Comparison of ENCODE assay signal across 8 cellular contexts in genomic region chr7:148564275-148564951, GRCh38. TPM values are rescaled to one million over a fixed set of nuclear protein-coding genes. Genes with fewer than 3 reads are reported as not detected.
A peak's percentile ranks its signal among the peaks of the same experiment; 100 is the strongest.
DNase-seq lines count a peak whose midpoint lies in the region; ATAC-seq and TF ChIP-seq lines count a peak whose summit lies in the region.
"Not testable (repeated sequence)": the region's sequence is repeated elsewhere in the genome, so short reads cannot be mapped to it uniquely, and the experiment has no call there.

No MANE protein-coding gene starts in this region.

- H3K9me3 Mint-ChIP-seq in naive thymus-derived CD4-positive, alpha-beta T cell, result peaks cover 0 to 14% (median 0%) of the 10 kb centered on the region in 11 donors
- H3K9me3 Mint-ChIP-seq in stimulated activated naive CD8-positive, alpha-beta T cell treated with anti-CD3 and anti-CD28 coated beads, Interleukin-15, Interleukin-2, amounts not matched to agents 100 ng/mL and 50 ng/mL, for 24 hours, result not testable (repeated sequence)

- not testable (repeated sequence) for H3K36me3 ChIP-seq in OCI-LY3 (replicated peaks; ENCODE audit: low read depth, low read length); naive thymus-derived CD4-positive, alpha-beta T cell (ENCODE audit: control insufficient read depth in 2 of 3, insufficient read depth in 3 of 3, low read length in 3 of 3)

- CTCF ChIA-PET in naive thymus-derived CD4-positive, alpha-beta T cell (lab: Charles Lee), result interaction anchor here (0.8 to 2.0 kb wide), 3 partner anchors 10 to 403 kb away, joined by 3 to 10 read pairs (median 3); no protein-coding TSS in a partner anchor

- not testable (repeated sequence) for H3K79me2 ChIP-seq in OCI-LY3 (ENCODE audit: low read length)

- H3K4me1 Mint-ChIP-seq in naive thymus-derived CD4-positive, alpha-beta T cell, result peaks cover 0 to 24% (median 15%) of the 10 kb centered on the region in 7 donors
- H3K4me1 Mint-ChIP-seq in stimulated activated naive CD8-positive, alpha-beta T cell treated with anti-CD3 and anti-CD28 coated beads, Interleukin-15, Interleukin-2, amounts not matched to agents 100 ng/mL and 50 ng/mL, for 24 hours (ENCODE audit: low read depth), result peaks cover 30% of the 10 kb centered on the region

- H2AFZ ChIP-seq in OCI-LY3 (ENCODE audit: low read depth, low read length), result not testable (repeated sequence)

- ATAC-seq in GM18499 (IDR thresholded peaks at IDR 0.05; ENCODE audit: insufficient read depth, unreplicated experiment), result peak; percentile 81
- ATAC-seq in GM21619 (IDR thresholded peaks at IDR 0.05; ENCODE audit: unreplicated experiment), result peak; percentile 87
- ATAC-seq in HG03280 (IDR thresholded peaks at IDR 0.05; ENCODE audit: unreplicated experiment), result peak; percentile 72
- ATAC-seq in naive thymus-derived CD4-positive, alpha-beta T cell, result not testable (repeated sequence)

- peaks cover 50% of the 10 kb centered on the region for H3K4me1 ChIP-seq in OCI-LY3 (ENCODE audit: low read length)
- H3K4me1 ChIP-seq in naive thymus-derived CD4-positive, alpha-beta T cell (ENCODE audit: control insufficient read depth in 2 of 2, insufficient read depth in 2 of 2, low read length in 2 of 2), result not testable (repeated sequence)

- not testable (repeated sequence) for TF ChIP-seq POLR2A in erythroblast (IDR thresholded peaks at IDR 0.05; ENCODE audit: low read length)

- H3K27me3 Mint-ChIP-seq in naive thymus-derived CD4-positive, alpha-beta T cell, result peaks cover 0 to 18% (median 12%) of the 10 kb centered on the region in 5 donors
- H3K27me3 Mint-ChIP-seq in stimulated activated naive CD8-positive, alpha-beta T cell treated with anti-CD3 and anti-CD28 coated beads, Interleukin-15, Interleukin-2, amounts not matched to agents 100 ng/mL and 50 ng/mL, for 24 hours, result peaks cover 16% of the 10 kb centered on the region

- POLR2A ChIA-PET in naive thymus-derived CD4-positive, alpha-beta T cell (lab: Charles Lee), result interaction anchor here (0.6 kb wide), 1 partner anchor 416 kb away, joined by 4 read pairs; no protein-coding TSS in a partner anchor

- not testable (repeated sequence) for H4K20me1 ChIP-seq in OCI-LY3 (ENCODE audit: insufficient read depth, low read length)

- peak overlapping the region; percentile 71 for H3K4me3 ChIP-seq in OCI-LY3 (ENCODE audit: low read length)
- peak overlapping the region; percentile 16 for H3K4me3 ChIP-seq in naive thymus-derived CD4-positive, alpha-beta T cell (ENCODE audit: low read length)

- not testable (repeated sequence) for H3K9me3 ChIP-seq in OCI-LY3 (ENCODE audit: insufficient read depth, low read length); naive thymus-derived CD4-positive, alpha-beta T cell (ENCODE audit: control insufficient read depth in 2 of 3, low read length in 3 of 3)

- peaks cover 11% of the 10 kb centered on the region for H3K27me3 ChIP-seq in OCI-LY3 (ENCODE audit: low read depth, low read length)
- H3K27me3 ChIP-seq in naive thymus-derived CD4-positive, alpha-beta T cell (ENCODE audit: control insufficient read depth in 2 of 2, insufficient read depth in 2 of 2, low read length in 2 of 2), result not testable (repeated sequence)

- peak overlapping the region; percentile 83 for H3K27ac ChIP-seq in OCI-LY3 (ENCODE audit: low read length)
- not testable (repeated sequence) for H3K27ac ChIP-seq in naive thymus-derived CD4-positive, alpha-beta T cell (ENCODE audit: low read depth, low read length)

- not testable (repeated sequence) for TF ChIP-seq CTCF in OCI-LY3 (IDR thresholded peaks at IDR 0.05; ENCODE audit: low read depth, low read length)

- peak overlapping the region; percentile 81 for H3K4me2 ChIP-seq in OCI-LY3 (ENCODE audit: low read length)

- peak overlapping the region in 7 of 9 donors; percentile 12 to 86 (median 58) for H3K27ac Mint-ChIP-seq in naive thymus-derived CD4-positive, alpha-beta T cell
- peak overlapping the region; percentile 86 for H3K27ac Mint-ChIP-seq in stimulated activated naive CD8-positive, alpha-beta T cell treated with anti-CD3 and anti-CD28 coated beads, Interleukin-15, Interleukin-2, amounts not matched to agents 100 ng/mL and 50 ng/mL, for 24 hours

- intact Hi-C loops in naive thymus-derived CD4-positive, alpha-beta T cell (cut with micrococcal nuclease), result not testable (repeated sequence)

- peak overlapping the region in 7 of 10 donors; percentile 15 to 71 (median 61) for H3K4me3 Mint-ChIP-seq in naive thymus-derived CD4-positive, alpha-beta T cell
- peak overlapping the region; percentile 67 for H3K4me3 Mint-ChIP-seq in stimulated activated naive CD8-positive, alpha-beta T cell treated with anti-CD3 and anti-CD28 coated beads, Interleukin-15, Interleukin-2, amounts not matched to agents 100 ng/mL and 50 ng/mL, for 24 hours

- DNase-seq in activated T-cell treated with anti-CD3 and anti-CD28 coated beads for 48 hours (ENCODE audit: low read depth) (peak; percentile 38), erythroblast (lab: John Stamatoyannopoulos, UW) (peak; percentile 11 to 29)
- peak in 2 of 9 donors; percentile 0 to 7 for DNase-seq in naive thymus-derived CD4-positive, alpha-beta T cell

- peak overlapping the region; percentile 61 for H3K9ac ChIP-seq in OCI-LY3 (ENCODE audit: low read length)

- peaks cover 0 to 12% (median 0%) of the 10 kb centered on the region in 5 donors for H3K36me3 Mint-ChIP-seq in naive thymus-derived CD4-positive, alpha-beta T cell
- not testable (repeated sequence) for H3K36me3 Mint-ChIP-seq in stimulated activated naive CD8-positive, alpha-beta T cell treated with anti-CD3 and anti-CD28 coated beads, Interleukin-15, Interleukin-2, amounts not matched to agents 100 ng/mL and 50 ng/mL, for 24 hours (ENCODE audit: low read depth)

RNA-seq across cellular contexts. Expression of gene C7orf33, which starts 26.2 kb away (rescaled TPM):
- total RNA-seq in naive thymus-derived CD4-positive, alpha-beta T cell, result not detected
- not detected for polyA plus RNA-seq in naive thymus-derived CD4-positive, alpha-beta T cell
